8 cellular contexts compared by ENCODE assay signal in genomic region chr14:91892918-91893527, GRCh38. TPM values are rescaled to one million over a fixed set of nuclear protein-coding genes. Genes with fewer than 3 reads are reported as not detected.
DNase-seq lines count a peak whose midpoint lies in the region; ATAC-seq and TF ChIP-seq lines count a peak whose summit lies in the region.

No MANE protein-coding gene starts in this region.

- H3K27ac ChIP-seq in tibial nerve (peak overlapping the region; percentile 55 to 89 (median 78)), left lung (no peak overlapping the region)

- TF ChIP-seq EP300 in tibial nerve (IDR thresholded peaks at IDR 0.05), result no peak

- H3K4me3 Mint-ChIP-seq in CD14-positive monocyte, result no peak overlapping the region

- H3K4me3 ChIP-seq in tibial nerve (no peak overlapping the region), left lung (no peak overlapping the region)

- H3K36me3 ChIP-seq in tibial nerve (no peaks in the 10 kb centered on the region), left lung (no peaks in the 10 kb centered on the region)

- peaks cover 0 to 78% (median 53%) of the 10 kb centered on the region in 4 donors for H3K4me1 ChIP-seq in tibial nerve
- H3K4me1 ChIP-seq in left lung, result peaks cover 15 to 20% of the 10 kb centered on the region in 2 donors

- WGBS in tibial nerve, 2 donors, result 37 to 52% methylated on average over 10 of the region's 10 CpGs

- H3K9me3 ChIP-seq in tibial nerve, result no peaks in the 10 kb centered on the region
- no peaks in the 10 kb centered on the region for H3K9me3 ChIP-seq in left lung

- no peaks in the 10 kb centered on the region for H3K36me3 Mint-ChIP-seq in CD14-positive monocyte

- intact Hi-C loops in CD14-positive monocyte (cut with micrococcal nuclease) (no loop called here), left lung (cut with DNase I) (no loop called here)

- peaks cover 10% of the 10 kb centered on the region for H3K4me1 Mint-ChIP-seq in CD14-positive monocyte

- TF ChIP-seq CTCF in CD14-positive monocyte (IDR thresholded peaks at IDR 0.05) (peak; percentile 48), tibial nerve (IDR thresholded peaks at IDR 0.05) (peak; percentile 12 to 30 (median 26)), left lung (IDR thresholded peaks at IDR 0.05) (no peak)

- no peak for TF ChIP-seq POLR2A in tibial nerve (IDR thresholded peaks at IDR 0.05)

- peaks cover 0 to 3% (median 0%) of the 10 kb centered on the region in 3 donors for H3K27me3 Mint-ChIP-seq in CD14-positive monocyte (ENCODE audit: low read depth in 3 of 3)

- no peak for DNase-seq in CD14-positive monocyte (ENCODE audit: low spot score)
- DNase-seq in SW480 (ENCODE audit: low spot score), result peak; percentile 29
- peak; percentile 70 for DNase-seq in germinal center (ENCODE audit: low spot score)
- no peak for DNase-seq in tibial nerve (ENCODE audit: low spot score in 2 of 2)
- DNase-seq in left lung, result no peak

- ATAC-seq in GM18868 (IDR thresholded peaks at IDR 0.05; ENCODE audit: unreplicated experiment) (peak; percentile 41), HG03159 (IDR thresholded peaks at IDR 0.05; ENCODE audit: unreplicated experiment) (no peak), HG03520 (IDR thresholded peaks at IDR 0.05; ENCODE audit: unreplicated experiment) (no peak), left lung (no peak)

- H3K9me3 Mint-ChIP-seq in CD14-positive monocyte, result no peaks in the 10 kb centered on the region

- peak overlapping the region in 1 of 7 donors; percentile 53 for H3K27ac Mint-ChIP-seq in CD14-positive monocyte

- H3K27me3 ChIP-seq in tibial nerve, result no peaks in the 10 kb centered on the region
- no peaks in the 10 kb centered on the region for H3K27me3 ChIP-seq in left lung

RNA-seq across cellular contexts. Expression of gene TC2N, which starts 25.7 kb away (rescaled TPM):
- polyA plus RNA-seq in CD14-positive monocyte, result under 1 TPM; 0.24 to 0.55 TPM
- 10 to 100 TPM; 23.4 to 35.2 (median 25.7) TPM for total RNA-seq in tibial nerve
- total RNA-seq in left lung, result 10 to 100 TPM; 43.6 to 58.1 TPM

RNA-seq across cellular contexts. Expression of gene FBLN5, which starts 54.5 kb away (rescaled TPM):
- polyA plus RNA-seq in CD14-positive monocyte, result under 1 TPM in 1 of 2 donors, not detected in 1; 0.16 TPM
- total RNA-seq in tibial nerve (100 to 1,000 TPM; 109 to 215 (median 186) TPM), left lung (100 to 1,000 TPM in 1 of 2 donors, 10 to 100 TPM in 1; 84.5 to 125 TPM)

Comparison
In these comparisons a context has a peak if more than half of its experiments do, and no peak if none do; other contexts are left out.
1. DNase-seq: peak in SW480 (single experiment) and germinal center (single experiment); none in CD14-positive monocyte (single experiment), tibial nerve (0 of 2) and left lung (0 of 2).
2. CTCF ChIP-seq: peak in CD14-positive monocyte (single experiment) and tibial nerve (5 of 5); none in left lung (0 of 2).
3. H3K27ac ChIP-seq: peak in tibial nerve (4 of 4); none in left lung (0 of 2).